Comparison of ENCODE assay signal across 34 cellular contexts in the genomic region with DNA sequence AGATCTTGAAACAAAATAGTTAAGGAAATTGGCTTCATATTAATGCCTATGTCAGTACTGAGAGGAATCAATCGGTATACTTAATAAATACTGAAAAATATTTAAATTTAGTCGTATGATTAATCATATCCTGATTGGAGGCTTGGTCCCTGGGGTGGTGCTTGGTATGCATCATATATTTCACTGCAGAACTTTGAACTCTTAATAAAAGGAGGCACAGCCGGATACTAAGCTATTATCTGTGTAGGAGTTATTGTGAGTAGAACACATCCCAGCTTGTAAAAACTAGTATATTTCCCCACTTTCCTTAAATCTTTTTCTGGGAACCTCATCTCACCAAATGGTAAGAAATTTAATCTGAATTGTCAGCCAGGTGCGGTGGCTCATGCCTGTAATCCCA.
"Had no signal": no experiment of that assay in that cellular context is flagged by ENCODE, and none has a peak within 500 bp of the region (broad histone marks: within the 10 kb centered on the region; RNA-seq: fewer than 3 reads in every experiment).

No MANE protein-coding gene starts in this region.

- H3K27ac ChIP-seq: adrenal gland, body of pancreas, brain microvascular endothelial cell, breast epithelium, VCaP had no signal

- DNase-seq: activated B cell treated with CpG ODN at 0.5 μM for 24 hours; activated CD4-positive, alpha-beta memory T cell treated with anti-CD3 and anti-CD28 coated beads for 36 hours; activated CD4-positive, alpha-beta T cell treated with anti-CD3 and anti-CD28 coated beads for 4 hours; activated CD4-positive, alpha-beta T cell treated with anti-CD3 and anti-CD28 coated beads, Interleukin-2, amount 10 ng/mL, durations not matched to agents 24 days and 14 days; activated CD4-positive, alpha-beta T cell treated with anti-CD3 and anti-CD28 coated beads, Interleukin-2, amount 50 U/mL, for 1 hour; activated CD4-positive, alpha-beta T cell treated with anti-CD3 and anti-CD28 coated beads, Interleukin-2, amount 50 U/mL, for 4 hours; activated CD4-positive, CD25-positive, alpha-beta regulatory T cell treated with anti-CD3 and anti-CD28 coated beads, Interleukin-2, amount 50 U/mL, for 72 hours; activated CD8-positive, alpha-beta memory T cell treated with anti-CD3 and anti-CD28 coated beads, Interleukin-2, amount 50 U/mL, for 4 hours; activated CD8-positive, alpha-beta T cell treated with anti-CD3 and anti-CD28 coated beads for 36 hours; activated effector memory CD4-positive, alpha-beta T cell treated with anti-CD3 and anti-CD28 coated beads, Interleukin-2, amount 50 U/mL, for 16 hours; activated gamma-delta T cell treated with Interleukin-2 at 50 U/mL for 16 hours; activated naive CD4-positive, alpha-beta T cell; activated naive CD4-positive, alpha-beta T cell treated with anti-CD3 and anti-CD28 coated beads for 36 hours; activated naive CD4-positive, alpha-beta T cell treated with anti-CD3 and anti-CD28 coated beads, Interleukin-2, amount 50 U/mL, for 16 hours; activated naive CD8-positive, alpha-beta T cell treated with anti-CD3 and anti-CD28 coated beads for 36 hours; activated T-cell treated with anti-CD3 and anti-CD28 coated beads for 4 hours; activated T-cell treated with anti-CD3 and anti-CD28 coated beads, Interleukin-2, amount 50 U/mL, for 1 hour; activated T-cell treated with anti-CD3 and anti-CD28 coated beads, Interleukin-2, amount 50 U/mL, for 4 hours; activated T-cell treated with anti-CD3 and anti-CD28 coated beads, Interleukin-2, amount 50 U/mL, for 72 hours; adrenal gland; amniotic stem cell; aorta; body of pancreas; brain microvascular endothelial cell; central memory CD4-positive, alpha-beta T cell; T-helper 1 cell; T-helper 2 cell; T-helper 9 cell had no signal

- H3K4me3 ChIP-seq: adrenal gland, body of pancreas, breast epithelium had no signal

- ATAC-seq: activated CD8-positive, alpha-beta T cell treated with anti-CD3 and anti-CD28 coated beads for 36 hours; activated naive CD4-positive, alpha-beta T cell treated with anti-CD3 and anti-CD28 coated beads, Interleukin-2, amount 50 U/mL, for 72 hours; activated T-cell treated with anti-CD3 and anti-CD28 coated beads, Interleukin-2, amount 50 U/mL, for 4 hours; activated T-cell treated with anti-CD3 and anti-CD28 coated beads, Interleukin-2, amount 50 U/mL, for 72 hours; activated T-helper 17 cell treated with anti-CD3 and anti-CD28 coated beads, Interleukin-2, amount 50 U/mL, for 72 hours; body of pancreas had no signal

- H3K4me1 ChIP-seq: adrenal gland, body of pancreas, breast epithelium had no signal

- H3K27me3 ChIP-seq: adrenal gland, body of pancreas, brain microvascular endothelial cell, breast epithelium had no signal

- H3K9me3 ChIP-seq: adrenal gland, body of pancreas, breast epithelium had no signal

- FAIRE-seq: astrocyte, TTC549 had no signal

- H3K36me3 ChIP-seq: adrenal gland, brain microvascular endothelial cell, breast epithelium had no signal
